10 cellular contexts compared by ENCODE assay signal in genomic region chr1:156656779-156657160, GRCh38. TPM values are rescaled to one million over a fixed set of nuclear protein-coding genes. Genes with fewer than 3 reads are reported as not detected.
DNase-seq lines count a peak whose midpoint lies in the region; ATAC-seq, FAIRE-seq and TF ChIP-seq lines count a peak whose summit lies in the region.
"Had no signal": no experiment of that assay in that cellular context is flagged by ENCODE, and none has a peak within 500 bp of the region (broad histone marks: within the 10 kb centered on the region; RNA-seq: fewer than 3 reads in every experiment).

No MANE protein-coding gene starts in this region.

- H3K9me3 Mint-ChIP-seq in stimulated activated naive CD8-positive, alpha-beta T cell treated with anti-CD3 and anti-CD28 coated beads, Interleukin-15, Interleukin-2, amounts not matched to agents 100 ng/mL and 50 ng/mL, for 24 hours, result no peaks in the 10 kb centered on the region
- H3K9me3 Mint-ChIP-seq in central memory CD8-positive, alpha-beta T cell, result no peaks in the 10 kb centered on the region

- no peak for DNase-seq in stimulated activated naive CD8-positive, alpha-beta T cell treated with anti-CD3 and anti-CD28 coated beads, Interleukin-15, Interleukin-2, amounts not matched to agents 100 U/mL and 50 U/mL, for 24 hours
- no peak for DNase-seq in central memory CD8-positive, alpha-beta T cell (ENCODE audit: low spot score in 2 of 2)
- peak; percentile 48 for DNase-seq in mucosa of gallbladder (ENCODE audit: low spot score)
- DNase-seq in H54 (ENCODE audit: insufficient read length, low spot score), result no peak
- DNase-seq in NCI-H1930 (lab: John Stamatoyannopoulos, UW), result no peak

- TF ChIP-seq POLR2A in H54 (IDR thresholded peaks at IDR 0.05; ENCODE audit: low read depth, low read length), result no peak

- H3K27ac Mint-ChIP-seq in stimulated activated naive CD8-positive, alpha-beta T cell treated with anti-CD3 and anti-CD28 coated beads, Interleukin-15, Interleukin-2, amounts not matched to agents 100 ng/mL and 50 ng/mL, for 24 hours, result no peak overlapping the region
- H3K27ac Mint-ChIP-seq in central memory CD8-positive, alpha-beta T cell (ENCODE audit: low read depth), result no peak overlapping the region

- no peak for FAIRE-seq in H54 (lab: Jason Lieb, UNC)
- FAIRE-seq: frontal cortex, G401.6 had no signal

- H3K36me3 Mint-ChIP-seq in stimulated activated naive CD8-positive, alpha-beta T cell treated with anti-CD3 and anti-CD28 coated beads, Interleukin-15, Interleukin-2, amounts not matched to agents 100 ng/mL and 50 ng/mL, for 24 hours (ENCODE audit: low read depth), result no peaks in the 10 kb centered on the region
- H3K36me3 Mint-ChIP-seq in central memory CD8-positive, alpha-beta T cell (ENCODE audit: insufficient read depth), result peaks cover 7% of the 10 kb centered on the region

- peaks cover 41% of the 10 kb centered on the region for H3K4me1 Mint-ChIP-seq in stimulated activated naive CD8-positive, alpha-beta T cell treated with anti-CD3 and anti-CD28 coated beads, Interleukin-15, Interleukin-2, amounts not matched to agents 100 ng/mL and 50 ng/mL, for 24 hours (ENCODE audit: low read depth)
- peaks cover 52% of the 10 kb centered on the region for H3K4me1 Mint-ChIP-seq in central memory CD8-positive, alpha-beta T cell

- peak overlapping the region; percentile 75 for H3K4me3 Mint-ChIP-seq in stimulated activated naive CD8-positive, alpha-beta T cell treated with anti-CD3 and anti-CD28 coated beads, Interleukin-15, Interleukin-2, amounts not matched to agents 100 ng/mL and 50 ng/mL, for 24 hours
- peak overlapping the region; percentile 82 for H3K4me3 Mint-ChIP-seq in central memory CD8-positive, alpha-beta T cell

- H3K27me3 Mint-ChIP-seq in stimulated activated naive CD8-positive, alpha-beta T cell treated with anti-CD3 and anti-CD28 coated beads, Interleukin-15, Interleukin-2, amounts not matched to agents 100 ng/mL and 50 ng/mL, for 24 hours, result peaks cover 52% of the 10 kb centered on the region
- peaks cover 60% of the 10 kb centered on the region for H3K27me3 Mint-ChIP-seq in central memory CD8-positive, alpha-beta T cell

- no peak for ATAC-seq in stimulated activated naive CD8-positive, alpha-beta T cell treated with anti-CD3 and anti-CD28 coated beads, Interleukin-15, Interleukin-2, amounts not matched to agents 100 U/mL and 50 U/mL, for 24 hours
- no peak for ATAC-seq in central memory CD8-positive, alpha-beta T cell (replicated peaks; ENCODE audit: extremely low read depth, poor library complexity, severe bottlenecking)
- ATAC-seq in HG03442 (IDR thresholded peaks at IDR 0.05; ENCODE audit: unreplicated experiment) (no peak), GM19023 (IDR thresholded peaks at IDR 0.05; ENCODE audit: unreplicated experiment) (no peak)

RNA-seq across cellular contexts. Expression of gene BCAN, which starts 14.9 kb away (rescaled TPM):
- total RNA-seq in mucosa of gallbladder, result 0.52 TPM

RNA-seq across cellular contexts. Expression of gene NES, which starts 20.4 kb away (rescaled TPM):
- total RNA-seq in mucosa of gallbladder, result 26.1 TPM

RNA-seq across cellular contexts. Expression of gene HAPLN2, which starts 37.6 kb away (rescaled TPM):
- 0.43 TPM for total RNA-seq in mucosa of gallbladder

RNA-seq across cellular contexts. Expression of gene CRABP2, which starts 48.6 kb away (rescaled TPM):
- 3.5 TPM for total RNA-seq in mucosa of gallbladder

RNA-seq across cellular contexts. Expression of gene GPATCH4, which starts 55.5 kb away (rescaled TPM):
- total RNA-seq in mucosa of gallbladder, result 12.6 TPM
